Comparison of ENCODE assay signal across 8 cellular contexts in genomic region chr2:175167792-175168563, GRCh38. TPM values are rescaled to one million over a fixed set of nuclear protein-coding genes. Genes with fewer than 3 reads are reported as not detected.
DNase-seq lines count a peak whose midpoint lies in the region; ATAC-seq and TF ChIP-seq lines count a peak whose summit lies in the region.

Gene ATF2, minus strand, starts transcription at chr2:175168203. Its CDS starts 31,760 bp downstream, at chr2:175136443.

- no peak within 1 kb of the TSS for H2BK20ac ChIP-seq in H9 (ENCODE audit: low read depth, low read length, poor library complexity, severe bottlenecking)

- H3K27me3 ChIP-seq in H9 (ENCODE audit: insufficient read depth, low read length) (no peaks in the 10 kb centered on the region), MG63 (no peaks in the 10 kb centered on the region)

- WGBS in H9 (ENCODE audit: extremely low coverage, insufficient read length, low lambda C conversion rate), result no CpG with 5 or more reads among the region's 56 CpGs

- H3K36me3 ChIP-seq in MG63, result peaks cover 5% of the 10 kb centered on the region

- peak within 1 kb of the TSS; percentile 4 for H2BK5ac ChIP-seq in H9 (ENCODE audit: insufficient read length, low read length)

- H3K14ac ChIP-seq in H9 (ENCODE audit: insufficient read depth, low read length), result peak within 1 kb of the TSS; percentile 94

- H3K79me2 ChIP-seq in H9 (ENCODE audit: insufficient read depth, low read length), result peaks cover 23% of the 10 kb centered on the region; the same call in 1 of the 2 replicates

- H3K79me1 ChIP-seq in H9 (ENCODE audit: insufficient read depth, low read depth, low read length, poor library complexity, severe bottlenecking), result peaks cover 5% of the 10 kb centered on the region

- no peak within 1 kb of the TSS for H4K8ac ChIP-seq in H9 (replicated peaks; ENCODE audit: insufficient read length, low read depth, low read length)

- peak within 1 kb of the TSS; percentile 99 to 100 for H3K4me3 Mint-ChIP-seq in H9
- H3K4me3 Mint-ChIP-seq in natural killer cell treated with Interleukin-12 subunit alpha and Interleukin-12 subunit beta and Interleukin-15 and Interleukin-18, amount 100 ng/mL, for 72 hours, result peak within 1 kb of the TSS; percentile 92

- peaks cover 3 to 11% (median 3%) of the 10 kb centered on the region in 3 experiments for H3K36me3 Mint-ChIP-seq in H9 (ENCODE audit: insufficient read depth in 1 of 3, low read depth in 3 of 3)
- peaks cover 3% of the 10 kb centered on the region for H3K36me3 Mint-ChIP-seq in natural killer cell treated with Interleukin-12 subunit alpha and Interleukin-12 subunit beta and Interleukin-15 and Interleukin-18, amount 100 ng/mL, for 72 hours

- H3K23me2 ChIP-seq in H9 (ENCODE audit: insufficient read length, low read depth, low read length, poor library complexity, severe bottlenecking), result no peaks in the 10 kb centered on the region

- H2AFZ ChIP-seq in H9 (ENCODE audit: low read length), result peak within 1 kb of the TSS; percentile 63

- peak within 1 kb of the TSS; percentile 26 for H3K56ac ChIP-seq in H9 (ENCODE audit: insufficient read length, low read depth, low read length)

- no peak within 1 kb of the TSS for H2BK15ac ChIP-seq in H9 (ENCODE audit: low read depth, low read length)

- peak within 1 kb of the TSS; percentile 1 for H2BK12ac ChIP-seq in H9 (ENCODE audit: insufficient read length, low read depth, low read length)

- peak; percentile 97 for ATAC-seq in natural killer cell treated with Interleukin-12 subunit alpha and Interleukin-12 subunit beta and Interleukin-15 and Interleukin-18, amount 100 ng/mL, for 72 hours
- peak; percentile 97 for ATAC-seq in stimulated activated naive CD8-positive, alpha-beta T cell treated with anti-CD3 and anti-CD28 coated beads, Interleukin-15, Interleukin-2, amounts not matched to agents 100 U/mL and 50 U/mL, for 24 hours

- H3K18ac ChIP-seq in H9 (ENCODE audit: insufficient read length, low read depth, low read length), result peak within 1 kb of the TSS; percentile 82

- no peak for TF ChIP-seq CTCF in H9 (conservative IDR thresholded peaks at IDR 0.05)
- TF ChIP-seq CTCF in fibroblast of pulmonary artery (IDR thresholded peaks at IDR 0.05; ENCODE audit: low read length, missing control alignments), result no peak

- no peak within 1 kb of the TSS for H3T11ph ChIP-seq in H9 (ENCODE audit: low read length)

- no peaks in the 10 kb centered on the region for H3K4me1 ChIP-seq in H9 (ENCODE audit: insufficient read depth, low read length)

- H4K91ac ChIP-seq in H9 (ENCODE audit: insufficient read length, low read depth, low read length), result no peak within 1 kb of the TSS

- no peak within 1 kb of the TSS for H4K5ac ChIP-seq in H9 (ENCODE audit: insufficient read length, low read depth, low read length)

- H3K9me3 Mint-ChIP-seq in H9, result no peaks in the 10 kb centered on the region; a peak in 1 of 5 replicates
- no peaks in the 10 kb centered on the region for H3K9me3 Mint-ChIP-seq in natural killer cell treated with Interleukin-12 subunit alpha and Interleukin-12 subunit beta and Interleukin-15 and Interleukin-18, amount 100 ng/mL, for 72 hours

- no peak within 1 kb of the TSS for H2AK5ac ChIP-seq in H9 (ENCODE audit: insufficient read length, low read length)

- H3K23ac ChIP-seq in H9 (ENCODE audit: insufficient read length, low read depth, low read length), result no peak within 1 kb of the TSS

- no peaks in the 10 kb centered on the region for H3K9me3 ChIP-seq in H9 (ENCODE audit: control insufficient read depth, low read depth, low read length)
- H3K9me3 ChIP-seq in MG63, result no peaks in the 10 kb centered on the region

- H3K4me2 ChIP-seq in H9 (ENCODE audit: insufficient read depth, insufficient read length, low read length), result peak within 1 kb of the TSS; percentile 51

- H3K4me3 ChIP-seq in MG63 (peak within 1 kb of the TSS; percentile 99), fibroblast of pulmonary artery (replicated peaks; ENCODE audit: low read depth, low read length) (peak within 1 kb of the TSS; percentile 100)

- H3K27ac ChIP-seq in H9 (ENCODE audit: insufficient read length, low read depth, low read length), result peak within 1 kb of the TSS; percentile 27

- H3K4ac ChIP-seq in H9 (ENCODE audit: low read depth, low read length), result peak within 1 kb of the TSS; percentile 69; the same call in 1 of the 2 replicates

- peaks cover 13 to 19% of the 10 kb centered on the region in 2 experiments for H3K4me1 Mint-ChIP-seq in H9
- H3K4me1 Mint-ChIP-seq in natural killer cell treated with Interleukin-12 subunit alpha and Interleukin-12 subunit beta and Interleukin-15 and Interleukin-18, amount 100 ng/mL, for 72 hours (ENCODE audit: low read depth in 2 of 2), result peaks cover 16 to 29% of the 10 kb centered on the region in 2 donors

- H4K20me1 ChIP-seq in H9 (ENCODE audit: control insufficient read depth, insufficient read depth, insufficient read length), result no peaks in the 10 kb centered on the region

- H3K27me3 Mint-ChIP-seq in H9 (ENCODE audit: low read depth), result no peaks in the 10 kb centered on the region
- H3K27me3 Mint-ChIP-seq in natural killer cell treated with Interleukin-12 subunit alpha and Interleukin-12 subunit beta and Interleukin-15 and Interleukin-18, amount 100 ng/mL, for 72 hours, result no peaks in the 10 kb centered on the region

- DNase-seq in ELR (ENCODE audit: low read depth) (peak; percentile 100), H9 (peak; percentile 100), MG63 (peak; percentile 99), SHP77 treated with DMSO at 0.1 percent for 48 hours (lab: John Stamatoyannopoulos, UW) (peak; percentile 87), fibroblast of pulmonary artery (ENCODE audit: low read depth) (peak; percentile 100)
- DNase-seq in activated effector memory CD4-positive, alpha-beta T cell treated with anti-CD3 and anti-CD28 coated beads, Interleukin-2, amount 50 U/mL, for 16 hours, result peak; percentile 99
- peak; percentile 99 for DNase-seq in natural killer cell treated with Interleukin-12 subunit alpha and Interleukin-12 subunit beta and Interleukin-15 and Interleukin-18, amount 100 ng/mL, for 72 hours (ENCODE audit: low spot score)
- DNase-seq in stimulated activated naive CD8-positive, alpha-beta T cell treated with anti-CD3 and anti-CD28 coated beads, Interleukin-15, Interleukin-2, amounts not matched to agents 100 U/mL and 50 U/mL, for 24 hours, result peak; percentile 94

- peak within 1 kb of the TSS; percentile 99 to 100 (median 100) for H3K27ac Mint-ChIP-seq in H9
- H3K27ac Mint-ChIP-seq in natural killer cell treated with Interleukin-12 subunit alpha and Interleukin-12 subunit beta and Interleukin-15 and Interleukin-18, amount 100 ng/mL, for 72 hours, result peak within 1 kb of the TSS; percentile 93

- no peak within 1 kb of the TSS for H2BK120ac ChIP-seq in H9 (ENCODE audit: low read depth, low read length, poor library complexity, severe bottlenecking)

- H3K9ac ChIP-seq in H9 (ENCODE audit: extremely low read depth, insufficient read length, low read length), result peak within 1 kb of the TSS; percentile 98

RNA-seq across cellular contexts. Expression of gene ATF2, which starts in this region (rescaled TPM):
- 34.9 and 40.9 TPM in 2 replicates for total RNA-seq in H9 (2021)
- 18.4 and 33.4 TPM in 2 replicates for total RNA-seq in MG63 (2014; rRNA removed; shearing (Covaris generic); ENCODE audit: low replicate concordance)
- total RNA-seq in natural killer cell treated with Interleukin-12 subunit alpha and Interleukin-12 subunit beta and Interleukin-15 and Interleukin-18, amount 100 ng/mL, for 72 hours, result 10 to 100 TPM; 62.8 to 74.3 TPM

Comparison
In these comparisons a context has a peak if more than half of its experiments do, and no peak if none do; other contexts are left out.
1. Peak in every context shown above with its lines: DNase-seq, ATAC-seq, H3K4me3 ChIP-seq and H3K27ac ChIP-seq.